1 cellular context compared by ENCODE assay signal in the genomic region with DNA sequence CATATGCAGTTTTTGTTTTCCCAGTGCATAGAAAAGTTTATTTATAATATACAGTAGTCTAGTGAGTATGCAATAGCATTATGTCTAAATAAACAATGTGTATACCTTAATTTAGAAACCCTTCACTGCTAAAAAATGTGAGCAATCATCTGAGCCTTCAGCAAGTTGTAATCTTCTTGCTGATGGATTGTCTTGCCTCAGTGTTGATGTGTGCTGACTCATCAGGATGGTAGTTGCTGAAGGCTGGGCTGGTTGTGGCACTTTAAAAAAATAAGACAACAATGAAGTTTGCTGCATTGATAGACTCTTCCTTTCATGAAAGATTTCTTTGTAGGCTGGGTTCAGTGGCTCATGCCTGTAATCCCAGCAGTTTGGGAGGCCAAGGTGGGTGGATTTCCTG.
TF ChIP-seq lines count a peak whose summit lies in the region.

No MANE protein-coding gene starts in this region.

TF ChIP-seq in SK-N-SH, 30 proteins besides CTCF, POLR2A, EP300 and RAD21 (continued from another document):
- TF ChIP-seq, protein P1, sequence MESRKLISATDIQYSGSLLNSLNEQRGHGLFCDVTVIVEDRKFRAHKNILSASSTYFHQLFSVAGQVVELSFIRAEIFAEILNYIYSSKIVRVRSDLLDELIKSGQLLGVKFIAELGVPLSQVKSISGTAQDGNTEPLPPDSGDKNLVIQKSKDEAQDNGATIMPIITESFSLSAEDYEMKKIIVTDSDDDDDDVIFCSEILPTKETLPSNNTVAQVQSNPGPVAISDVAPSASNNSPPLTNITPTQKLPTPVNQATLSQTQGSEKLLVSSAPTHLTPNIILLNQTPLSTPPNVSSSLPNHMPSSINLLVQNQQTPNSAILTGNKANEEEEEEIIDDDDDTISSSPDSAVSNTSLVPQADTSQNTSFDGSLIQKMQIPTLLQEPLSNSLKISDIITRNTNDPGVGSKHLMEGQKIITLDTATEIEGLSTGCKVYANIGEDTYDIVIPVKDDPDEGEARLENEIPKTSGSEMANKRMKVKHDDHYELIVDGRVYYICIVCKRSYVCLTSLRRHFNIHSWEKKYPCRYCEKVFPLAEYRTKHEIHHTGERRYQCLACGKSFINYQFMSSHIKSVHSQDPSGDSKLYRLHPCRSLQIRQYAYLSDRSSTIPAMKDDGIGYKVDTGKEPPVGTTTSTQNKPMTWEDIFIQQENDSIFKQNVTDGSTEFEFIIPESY (IDR thresholded peaks at IDR 0.05; ENCODE audit: borderline replicate concordance, low read depth): no peak
- TF ChIP-seq CHD2 (IDR thresholded peaks at IDR 0.05; ENCODE audit: low read length, partially characterized antibody) (no peak), TAF1 (IDR thresholded peaks at IDR 0.05; ENCODE audit: borderline replicate concordance, low read depth, low read length) (no peak)
